1 cellular context compared by ENCODE assay signal in genomic region chr3:42123824-42124500, GRCh38.
TF ChIP-seq lines count a peak whose summit lies in the region.

No MANE protein-coding gene starts in this region.

TF ChIP-seq in HepG2, 621 proteins besides CTCF, POLR2A, EP300 and RAD21 (continues in another document):
- TF ChIP-seq TP53 (CRISPR knock-in tag; conservative IDR thresholded peaks at IDR 0.05) (no peak), NR1H2 (CRISPR knock-in tag; IDR thresholded peaks at IDR 0.05; ENCODE audit: borderline replicate concordance, low read depth) (no peak), FOXO1 (CRISPR knock-in tag; IDR thresholded peaks at IDR 0.05) (no peak), NCOA2 (CRISPR knock-in tag; IDR thresholded peaks at IDR 0.05) (0 out of 2 replicates have a peak, but pooled peaks have one; percentile 15), TEF (CRISPR knock-in tag; IDR thresholded peaks at IDR 0.05) (no peak), PHF5A (CRISPR knock-in tag; IDR thresholded peaks at IDR 0.05; ENCODE audit: low read depth, unreplicated experiment) (no peak), ATF7 (IDR thresholded peaks at IDR 0.05) (no peak), ATF7 (CRISPR knock-in tag; IDR thresholded peaks at IDR 0.05) (no peak), SALL1 (CRISPR knock-in tag; IDR thresholded peaks at IDR 0.05) (0 out of 2 replicates have a peak, but pooled peaks have one; percentile 10), ZSCAN30 (CRISPR knock-in tag; IDR thresholded peaks at IDR 0.05) (no peak), ZNF318 (CRISPR knock-in tag; IDR thresholded peaks at IDR 0.05) (no peak), MATR3 (CRISPR knock-in tag; IDR thresholded peaks at IDR 0.05) (no peak), PRDM4 (CRISPR knock-in tag; IDR thresholded peaks at IDR 0.05; ENCODE audit: borderline replicate concordance) (no peak), ZXDC (CRISPR knock-in tag; IDR thresholded peaks at IDR 0.05) (no peak), NFIB (CRISPR knock-in tag; IDR thresholded peaks at IDR 0.05; ENCODE audit: borderline replicate concordance) (no peak), NR2F1 (CRISPR knock-in tag; IDR thresholded peaks at IDR 0.05) (peak in 1 of 2 experiments; percentile 31; a peak in 1 of 4 replicates), SAFB2 (CRISPR knock-in tag; IDR thresholded peaks at IDR 0.05; ENCODE audit: borderline replicate concordance, low read depth) (no peak), ZNF770 (CRISPR knock-in tag; IDR thresholded peaks at IDR 0.05) (peak; percentile 61; the same call in 1 of the 2 replicates), ARID2 (CRISPR knock-in tag; IDR thresholded peaks at IDR 0.05; ENCODE audit: borderline replicate concordance) (no peak), ZNF121 (CRISPR knock-in tag; IDR thresholded peaks at IDR 0.05) (peak; percentile 67), GABPA (IDR thresholded peaks at IDR 0.05; ENCODE audit: low read depth, low read length) (no peak), GABPA (CRISPR knock-in tag; IDR thresholded peaks at IDR 0.05; ENCODE audit: low read depth) (0 out of 2 replicates have a peak, but pooled peaks have one; percentile 1), ZNF569 (CRISPR knock-in tag; IDR thresholded peaks at IDR 0.05; ENCODE audit: borderline replicate concordance) (no peak), ZNF143 (CRISPR knock-in tag; IDR thresholded peaks at IDR 0.05) (no peak), ZNF460 (CRISPR knock-in tag; IDR thresholded peaks at IDR 0.05; ENCODE audit: borderline replicate concordance) (no peak), ZNF441 (CRISPR knock-in tag; IDR thresholded peaks at IDR 0.05; ENCODE audit: borderline replicate concordance) (no peak), ZNF138 (CRISPR knock-in tag; IDR thresholded peaks at IDR 0.05; ENCODE audit: low read depth) (no peak), TMF1 (CRISPR knock-in tag; IDR thresholded peaks at IDR 0.05; ENCODE audit: low read depth) (no peak), TFDP1 (CRISPR knock-in tag; IDR thresholded peaks at IDR 0.05; ENCODE audit: borderline replicate concordance) (no peak), HNF4A (CRISPR knock-in tag; IDR thresholded peaks at IDR 0.05) (0 out of 2 replicates have a peak, but pooled peaks have one; percentile 1), ZNF776 (CRISPR knock-in tag; IDR thresholded peaks at IDR 0.05) (no peak), MIER2 (CRISPR knock-in tag; IDR thresholded peaks at IDR 0.05) (no peak), JARID2 (CRISPR knock-in tag; IDR thresholded peaks at IDR 0.05; ENCODE audit: insufficient replicate concordance) (no peak), SIN3B (IDR thresholded peaks at IDR 0.05; ENCODE audit: low read length) (no peak), PBX2 (CRISPR knock-in tag; IDR thresholded peaks at IDR 0.05) (no peak), TRAFD1 (CRISPR knock-in tag; IDR thresholded peaks at IDR 0.05; ENCODE audit: borderline replicate concordance) (no peak)
